8 cellular contexts compared by ENCODE assay signal in genomic region chr7:992742-993607, GRCh38. TPM values are rescaled to one million over a fixed set of nuclear protein-coding genes. Genes with fewer than 3 reads are reported as not detected.
DNase-seq lines count a peak whose midpoint lies in the region; ATAC-seq and TF ChIP-seq lines count a peak whose summit lies in the region.

No MANE protein-coding gene starts in this region.

- DNase-seq in CMK (ENCODE audit: low read depth) (peak; percentile 84), NCI-H748 (lab: John Stamatoyannopoulos, UW; ENCODE audit: unreplicated experiment) (peak; percentile 92), choroid plexus epithelial cell (ENCODE audit: low read depth) (peak; percentile 98)
- peak; percentile 97 for DNase-seq in activated CD4-positive, alpha-beta T cell treated with anti-CD3 and anti-CD28 coated beads, Interleukin-2, amount 10 ng/mL, durations not matched to agents 24 days and 14 days
- DNase-seq in stimulated activated CD4-positive, alpha-beta T cell treated with anti-CD3 and anti-CD28 coated beads, TNF-alpha, amount 100 ng/mL, for 24 hours (ENCODE audit: low read depth in 3 of 3), result peak; percentile 83 to 95 (median 91)

- peaks cover 4% of the 10 kb centered on the region for H3K4me1 Mint-ChIP-seq in activated CD4-positive, alpha-beta T cell treated with anti-CD3 and anti-CD28 coated beads, Interleukin-2, amount 10 ng/mL, durations not matched to agents 24 days and 14 days

- H3K4me3 Mint-ChIP-seq in activated CD4-positive, alpha-beta T cell treated with anti-CD3 and anti-CD28 coated beads, Interleukin-2, amount 10 ng/mL, durations not matched to agents 24 days and 14 days, result no peak overlapping the region

- TF ChIP-seq RAD21 in liver (IDR thresholded peaks at IDR 0.05), result peak; percentile 97 to 99

- ATAC-seq in GM19463 (IDR thresholded peaks at IDR 0.05; ENCODE audit: unreplicated experiment) (peak; percentile 88), HG03565 (IDR thresholded peaks at IDR 0.05; ENCODE audit: unreplicated experiment) (peak; percentile 82)

- H3K9me3 Mint-ChIP-seq in activated CD4-positive, alpha-beta T cell treated with anti-CD3 and anti-CD28 coated beads, Interleukin-2, amount 10 ng/mL, durations not matched to agents 24 days and 14 days, result no peaks in the 10 kb centered on the region

- peaks cover 0 to 6% (median 1%) of the 10 kb centered on the region in 4 donors for H3K36me3 ChIP-seq in liver (ENCODE audit: control insufficient read depth in 4 of 4, insufficient read depth in 3 of 4, low read depth in 1 of 4, low read length in 3 of 4)

- H3K27ac Mint-ChIP-seq in activated CD4-positive, alpha-beta T cell treated with anti-CD3 and anti-CD28 coated beads, Interleukin-2, amount 10 ng/mL, durations not matched to agents 24 days and 14 days, result peak overlapping the region; percentile 15

- intact Hi-C loops in activated CD4-positive, alpha-beta T cell treated with anti-CD3 and anti-CD28 coated beads, Interleukin-2, amount 10 ng/mL, durations not matched to agents 24 days and 14 days (cut with micrococcal nuclease), result loop anchor here (1.0 kb wide), 2 partner anchors 72 to 183 kb away; no protein-coding TSS in a partner anchor

- no peak overlapping the region for H3K9ac ChIP-seq in liver (ENCODE audit: low read depth in 1 of 2, low read length in 2 of 2)

- no peaks in the 10 kb centered on the region for H3K27me3 ChIP-seq in liver (ENCODE audit: control insufficient read depth in 4 of 4, insufficient read depth in 4 of 4, low read length in 3 of 4)

- no peaks in the 10 kb centered on the region for H3K27me3 Mint-ChIP-seq in activated CD4-positive, alpha-beta T cell treated with anti-CD3 and anti-CD28 coated beads, Interleukin-2, amount 10 ng/mL, durations not matched to agents 24 days and 14 days

- 12% methylated on average over 33 of the region's 33 CpGs for WGBS in liver

- no peak overlapping the region for H3K27ac ChIP-seq in liver (ENCODE audit: low read depth in 1 of 2, low read length in 2 of 2)

- TF ChIP-seq CTCF in choroid plexus epithelial cell (conservative IDR thresholded peaks at IDR 0.05; ENCODE audit: low read depth, low read length) (peak; percentile 100), liver (IDR thresholded peaks at IDR 0.05; ENCODE audit: low read depth, low read length, missing input control) (peak; percentile 100)

- H3K36me3 Mint-ChIP-seq in activated CD4-positive, alpha-beta T cell treated with anti-CD3 and anti-CD28 coated beads, Interleukin-2, amount 10 ng/mL, durations not matched to agents 24 days and 14 days (ENCODE audit: low read depth), result no peaks in the 10 kb centered on the region

- H3K4me3 ChIP-seq in choroid plexus epithelial cell (ENCODE audit: low read depth, low read length), result no peak overlapping the region
- H3K4me3 ChIP-seq in liver (ENCODE audit: low read depth in 1 of 3, low read length in 3 of 3), result no peak overlapping the region

- no peaks in the 10 kb centered on the region for H3K9me3 ChIP-seq in liver (ENCODE audit: control insufficient read depth in 4 of 4, low read length in 3 of 4)

- peaks cover 3 to 15% (median 8%) of the 10 kb centered on the region in 4 donors for H3K4me1 ChIP-seq in liver (ENCODE audit: control insufficient read depth in 4 of 4, insufficient read depth in 4 of 4, low read length in 3 of 4)

TF ChIP-seq in liver, 16 proteins besides CTCF, POLR2A, EP300 and RAD21:
- TF ChIP-seq MAX (IDR thresholded peaks at IDR 0.05) (no peak), ATF3 (IDR thresholded peaks at IDR 0.05) (no peak), NR2F2 (IDR thresholded peaks at IDR 0.05) (peak; percentile 16), FOXA2 (IDR thresholded peaks at IDR 0.05) (no peak), GABPA (IDR thresholded peaks at IDR 0.05 in 1 of 2, conservative IDR thresholded peaks at IDR 0.05 in 1 of 2) (no peak), RXRA (IDR thresholded peaks at IDR 0.05) (peak; percentile 66 to 82), SP1 (IDR thresholded peaks at IDR 0.05) (peak; percentile 62), REST (IDR thresholded peaks at IDR 0.05) (peak; percentile 29), TAF1 (conservative IDR thresholded peaks at IDR 0.05) (no peak), HNF4G (IDR thresholded peaks at IDR 0.05) (no peak), EGR1 (IDR thresholded peaks at IDR 0.05; ENCODE audit: low read depth in 2 of 2) (no peak), HNF4A (conservative IDR thresholded peaks at IDR 0.05) (peak; percentile 79 to 91), JUND (IDR thresholded peaks at IDR 0.05) (no peak), YY1 (IDR thresholded peaks at IDR 0.05) (no peak), ZBTB33 (IDR thresholded peaks at IDR 0.05) (no peak), FOXA1 (IDR thresholded peaks at IDR 0.05) (no peak)
TF ChIP-seq in liver: peak in this region for 5.

RNA-seq across cellular contexts. Expression of gene CYP2W1, which starts 10.0 kb away (rescaled TPM):
- total RNA-seq in activated CD4-positive, alpha-beta T cell treated with anti-CD3 and anti-CD28 coated beads, Interleukin-2, amount 10 ng/mL, durations not matched to agents 24 days and 14 days, result not detected in 2 replicates
- under 1 TPM in 1 of 2 donors, not detected in 1; 0.28 TPM for total RNA-seq in liver
- polyA plus RNA-seq in liver, result not detected

RNA-seq across cellular contexts. Expression of gene COX19, which starts 17.6 kb away (rescaled TPM):
- total RNA-seq in activated CD4-positive, alpha-beta T cell treated with anti-CD3 and anti-CD28 coated beads, Interleukin-2, amount 10 ng/mL, durations not matched to agents 24 days and 14 days, result 15.3 and 22.4 TPM in 2 replicates
- 1 to 10 TPM; 5.2 to 9.8 TPM for total RNA-seq in liver
- polyA plus RNA-seq in liver, result 1 to 10 TPM; 2.2 to 4.5 TPM

RNA-seq across cellular contexts. Expression of gene ADAP1, which starts 38.5 kb away (rescaled TPM):
- 65.9 and 70.2 TPM in 2 replicates for total RNA-seq in activated CD4-positive, alpha-beta T cell treated with anti-CD3 and anti-CD28 coated beads, Interleukin-2, amount 10 ng/mL, durations not matched to agents 24 days and 14 days
- 1 to 10 TPM; 3.2 to 3.7 TPM for total RNA-seq in liver
- polyA plus RNA-seq in liver, result 1 to 10 TPM in 1 of 2 donors, under 1 TPM in 1; 0.46 to 2.2 TPM

RNA-seq across cellular contexts. Expression of gene GPR146, which starts 51.4 kb away (rescaled TPM):
- total RNA-seq in activated CD4-positive, alpha-beta T cell treated with anti-CD3 and anti-CD28 coated beads, Interleukin-2, amount 10 ng/mL, durations not matched to agents 24 days and 14 days, result 2.5 and 4.1 TPM in 2 replicates
- total RNA-seq in liver, result 10 to 100 TPM; 27.9 to 33.5 TPM
- 10 to 100 TPM; 15.5 to 25.4 TPM for polyA plus RNA-seq in liver

Comparison
In these comparisons a context has a peak if more than half of its experiments do, and no peak if none do; other contexts are left out.
1. RNA of gene ADAP1, which starts 38.5 kb away (total RNA-seq): 65.9 to 70.2 TPM in activated CD4-positive, alpha-beta T cell treated with anti-CD3 and anti-CD28 coated beads, Interleukin-2, amount 10 ng/mL, durations not matched to agents 24 days and 14 days; 3.2 to 3.7 TPM in liver; every median in the first group is over 10 times any median in the second.
2. Peak in every context shown above with its lines, with median percentiles within 50 percentile points of each other: DNase-seq.